ENCODE assay signal across 1 cellular context in the genomic region with DNA sequence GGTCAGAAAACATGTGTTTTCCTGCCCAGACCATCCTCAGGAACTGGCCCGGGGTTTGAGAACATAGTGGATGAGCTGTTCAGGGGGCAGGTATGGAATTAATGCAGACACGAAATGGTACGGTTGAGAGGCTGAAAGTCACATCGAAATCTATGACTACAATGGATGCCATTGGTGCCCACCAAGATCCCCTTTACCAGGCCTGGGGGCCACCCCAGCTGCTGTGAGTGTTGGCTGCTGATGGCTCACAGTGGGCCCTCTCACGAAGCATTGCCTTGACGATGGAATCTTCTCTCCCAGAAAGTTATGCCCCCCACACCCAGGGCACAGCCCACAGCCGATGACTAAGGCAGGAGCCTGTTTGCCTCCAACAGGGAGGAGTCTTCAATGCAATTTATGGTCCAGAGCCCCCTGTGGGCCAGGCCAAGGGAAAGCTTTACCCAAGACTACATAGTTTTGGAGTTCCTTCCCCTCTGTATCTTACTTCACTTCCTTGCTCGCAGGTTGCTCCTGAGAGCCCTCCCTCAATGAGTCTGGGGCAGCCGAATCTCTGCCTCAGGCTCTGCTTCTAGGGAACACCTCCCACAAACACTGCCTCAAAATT.
TF ChIP-seq lines count a peak whose summit lies in the region.

No MANE protein-coding gene starts in this region.

TF ChIP-seq in K562, 482 proteins besides CTCF, POLR2A, EP300 and RAD21:
- no peak for TF ChIP-seq RBM22 (IDR thresholded peaks at IDR 0.05; ENCODE audit: low read depth, low read length, poor library complexity, severe bottlenecking)
- peak; percentile 47 for TF ChIP-seq CTCFL (IDR thresholded peaks at IDR 0.05; ENCODE audit: borderline replicate concordance, insufficient read depth, low read depth, low read length, poor library complexity, severe bottlenecking)
